In genomic region chr2:104448661-104449410, GRCh38 we compare ENCODE assay signal across 19 cellular contexts.
"Had no signal": no experiment of that assay in that cellular context is flagged by ENCODE, and none has a peak within 500 bp of the region (broad histone marks: within the 10 kb centered on the region; RNA-seq: fewer than 3 reads in every experiment).

No MANE protein-coding gene starts in this region.

- H2AFZ ChIP-seq: hepatocyte had no signal

- H3K27me3 Mint-ChIP-seq: activated naive CD8-positive, alpha-beta T cell; effector memory CD8-positive, alpha-beta T cell; stimulated activated naive CD8-positive, alpha-beta T cell treated with anti-CD3 and anti-CD28 coated beads, Interleukin-15, Interleukin-2, amounts not matched to agents 100 ng/mL and 50 ng/mL, for 24 hours had no signal

- H3K27me3 ChIP-seq: cardiac muscle cell, gastrocnemius medialis, hepatocyte, vagina had no signal

- H3K4me3 ChIP-seq: cardiac muscle cell, gastrocnemius medialis, hepatocyte, lung, vagina had no signal

- H3K36me3 ChIP-seq: cardiac muscle cell, gastrocnemius medialis, vagina had no signal

- ATAC-seq: effector memory CD8-positive, alpha-beta T cell; gastrocnemius medialis; natural killer cell treated with Interleukin-12 subunit alpha and Interleukin-12 subunit beta and Interleukin-15 and Interleukin-18, amount 100 ng/mL, for 72 hours; SK-N-SH treated with all-trans-retinoic acid at 6 μM for 48 hours had no signal

- DNase-seq: activated CD4-positive, alpha-beta T cell treated with anti-CD3 and anti-CD28 coated beads, Interleukin-2, amount 10 ng/mL, durations not matched to agents 7 days and 5 days; activated CD4-positive, CD25-positive, alpha-beta regulatory T cell; activated effector memory CD4-positive, alpha-beta T cell treated with Interleukin-2 at 50 U/mL for 16 hours; activated T-cell treated with anti-CD3 and anti-CD28 coated beads, Interleukin-2, amount 50 U/mL, for 1 hour; aorta; cortex of kidney; effector memory CD8-positive, alpha-beta T cell; gastrocnemius medialis; kidney glomerular epithelial cell; stimulated activated CD4-positive, alpha-beta T cell treated with anti-CD3 and anti-CD28 coated beads, Interleukin-4, amount 100 ng/mL, for 24 hours had no signal

- H3K36me3 Mint-ChIP-seq: activated naive CD8-positive, alpha-beta T cell; natural killer cell treated with Interleukin-12 subunit alpha and Interleukin-12 subunit beta and Interleukin-15 and Interleukin-18, amount 100 ng/mL, for 72 hours had no signal

- H3K4me3 Mint-ChIP-seq: activated CD4-positive, alpha-beta T cell treated with anti-CD3 and anti-CD28 coated beads, Interleukin-2, amount 10 ng/mL, durations not matched to agents 7 days and 5 days; natural killer cell treated with Interleukin-12 subunit alpha and Interleukin-12 subunit beta and Interleukin-15 and Interleukin-18, amount 100 ng/mL, for 72 hours; stimulated activated naive CD8-positive, alpha-beta T cell treated with anti-CD3 and anti-CD28 coated beads, Interleukin-15, Interleukin-2, amounts not matched to agents 100 ng/mL and 50 ng/mL, for 24 hours had no signal

- H3K79me2 ChIP-seq: hepatocyte had no signal

- H3K4me2 ChIP-seq: hepatocyte had no signal

- H3K27ac Mint-ChIP-seq: activated naive CD8-positive, alpha-beta T cell; effector memory CD8-positive, alpha-beta T cell; natural killer cell treated with Interleukin-12 subunit alpha and Interleukin-12 subunit beta and Interleukin-15 and Interleukin-18, amount 100 ng/mL, for 72 hours; stimulated activated naive CD8-positive, alpha-beta T cell treated with anti-CD3 and anti-CD28 coated beads, Interleukin-15, Interleukin-2, amounts not matched to agents 100 ng/mL and 50 ng/mL, for 24 hours had no signal

- H3K4me1 ChIP-seq: gastrocnemius medialis, vagina had no signal

- H3K9me3 Mint-ChIP-seq: activated CD4-positive, alpha-beta T cell treated with anti-CD3 and anti-CD28 coated beads, Interleukin-2, amount 10 ng/mL, durations not matched to agents 7 days and 5 days; effector memory CD8-positive, alpha-beta T cell; natural killer cell treated with Interleukin-12 subunit alpha and Interleukin-12 subunit beta and Interleukin-15 and Interleukin-18, amount 100 ng/mL, for 72 hours; stimulated activated naive CD8-positive, alpha-beta T cell treated with anti-CD3 and anti-CD28 coated beads, Interleukin-15, Interleukin-2, amounts not matched to agents 100 ng/mL and 50 ng/mL, for 24 hours had no signal

- H3K27ac ChIP-seq: cardiac muscle cell, epithelial cell of prostate, gastrocnemius medialis, hepatocyte, vagina had no signal

- H3K9me3 ChIP-seq: gastrocnemius medialis, vagina had no signal
